8 cellular contexts compared by ENCODE assay signal in genomic region chr19:41940443-41941409, GRCh38. TPM values are rescaled to one million over a fixed set of nuclear protein-coding genes. Genes with fewer than 3 reads are reported as not detected.
DNase-seq lines count a peak whose midpoint lies in the region; ATAC-seq and TF ChIP-seq lines count a peak whose summit lies in the region.

No MANE protein-coding gene starts in this region.

- H3K9me3 Mint-ChIP-seq in CD14-positive monocyte (peaks cover 0 to 9% (median 4%) of the 10 kb centered on the region in 7 donors), nephron (peaks cover 3% of the 10 kb centered on the region)

- H3K4me3 ChIP-seq in Karpas-422 (ENCODE audit: low read length) (peak overlapping the region; percentile 86), cardiac fibroblast (replicated peaks in 1 of 2; ENCODE audit: low read depth in 2 of 2, low read length in 2 of 2) (peak overlapping the region; percentile 49 to 50)

- no peak for DNase-seq in CD14-positive monocyte (ENCODE audit: low spot score)
- no peak for DNase-seq in Karpas-422
- no peak for DNase-seq in cardiac fibroblast (ENCODE audit: low read depth in 2 of 2)
- DNase-seq in AG08395 (ENCODE audit: low spot score) = no peak
- DNase-seq in MV-4-11 (lab: John Stamatoyannopoulos, UW) = no peak

- H3K9ac ChIP-seq in Karpas-422 (ENCODE audit: low read length) = peak overlapping the region; percentile 99

- H4K20me1 ChIP-seq in Karpas-422 (ENCODE audit: insufficient read depth, low read depth, low read length) = no peaks in the 10 kb centered on the region

- H3K4me2 ChIP-seq in Karpas-422 (ENCODE audit: low read depth, low read length, poor library complexity, severe bottlenecking) = peak overlapping the region; percentile 93

- no peaks in the 10 kb centered on the region for H3K36me3 ChIP-seq in Karpas-422 (ENCODE audit: insufficient read depth, low read length)

- peaks cover 78% of the 10 kb centered on the region for H3K4me1 ChIP-seq in Karpas-422 (ENCODE audit: low read length)

- H3K36me3 Mint-ChIP-seq in CD14-positive monocyte (peaks cover 3 to 8% of the 10 kb centered on the region in 2 donors), nephron (ENCODE audit: low read depth) (no peaks in the 10 kb centered on the region)

- no peaks in the 10 kb centered on the region for H3K27me3 ChIP-seq in Karpas-422 (ENCODE audit: low read length)

- H3K27ac Mint-ChIP-seq in CD14-positive monocyte (peak overlapping the region in 1 of 7 donors; percentile 15), nephron (peak overlapping the region; percentile 52 to 66 (median 66))

- no peaks in the 10 kb centered on the region for H3K9me2 ChIP-seq in Karpas-422 (replicated peaks; ENCODE audit: insufficient read depth, low read length)

- intact Hi-C loops in CD14-positive monocyte (cut with micrococcal nuclease) = no loop called here

- H3K9me3 ChIP-seq in Karpas-422 (ENCODE audit: low read length) = no peaks in the 10 kb centered on the region

- peaks cover 13% of the 10 kb centered on the region for H3K4me1 Mint-ChIP-seq in CD14-positive monocyte
- peaks cover 10% of the 10 kb centered on the region for H3K4me1 Mint-ChIP-seq in nephron

- ATAC-seq in HG03520 (IDR thresholded peaks at IDR 0.05; ENCODE audit: unreplicated experiment) (no peak), GM19328 (IDR thresholded peaks at IDR 0.05; ENCODE audit: unreplicated experiment) (no peak)

- H3K27ac ChIP-seq in Karpas-422 (ENCODE audit: low read length) = peak overlapping the region; percentile 95

- H2AFZ ChIP-seq in Karpas-422 (ENCODE audit: low read length) = peak overlapping the region; percentile 52; the same call in 1 of the 2 replicates

- H3K4me3 Mint-ChIP-seq in CD14-positive monocyte (peak overlapping the region; percentile 70 to 90), nephron (peak overlapping the region; percentile 88 to 90 (median 89))

- peaks cover 45 to 75% (median 52%) of the 10 kb centered on the region in 3 donors for H3K27me3 Mint-ChIP-seq in CD14-positive monocyte (ENCODE audit: low read depth in 3 of 3)
- H3K27me3 Mint-ChIP-seq in nephron (ENCODE audit: low read depth) = peaks cover 50% of the 10 kb centered on the region

- TF ChIP-seq CTCF in CD14-positive monocyte (IDR thresholded peaks at IDR 0.05) (no peak), cardiac fibroblast (IDR thresholded peaks at IDR 0.05; ENCODE audit: low read depth, low read length) (no peak), nephron (IDR thresholded peaks at IDR 0.05; ENCODE audit: unreplicated experiment in 3 of 3) (no peak)

- H3K79me2 ChIP-seq in Karpas-422 (ENCODE audit: low read length) = no peaks in the 10 kb centered on the region

RNA-seq across cellular contexts. Expression of gene ERFL, which starts 12.5 kb away (rescaled TPM):
- not detected for polyA plus RNA-seq in CD14-positive monocyte
- 3.8 and 5.5 TPM in 2 replicates for total RNA-seq in Karpas-422 (2014; rRNA removed; shearing (Covaris generic); ENCODE audit: low replicate concordance)

RNA-seq across cellular contexts. Expression of gene RABAC1, which starts 18.4 kb away (rescaled TPM):
- polyA plus RNA-seq in CD14-positive monocyte = 100 to 1,000 TPM; 202 to 234 TPM
- 270 and 367 TPM in 2 replicates for total RNA-seq in Karpas-422 (2014; rRNA removed; shearing (Covaris generic); ENCODE audit: low replicate concordance)

RNA-seq across cellular contexts. Expression of gene ATP1A3, which starts 53.3 kb away (rescaled TPM):
- under 1 TPM in 1 of 2 donors, not detected in 1; 0.10 TPM for polyA plus RNA-seq in CD14-positive monocyte
- 22.4 and 26.6 TPM in 2 replicates for total RNA-seq in Karpas-422 (2014; rRNA removed; shearing (Covaris generic); ENCODE audit: low replicate concordance)

RNA-seq across cellular contexts. Expression of gene ARHGEF1, which starts 57.7 kb away (rescaled TPM):
- 10 to 100 TPM; 82.8 to 95.5 TPM for polyA plus RNA-seq in CD14-positive monocyte
- total RNA-seq in Karpas-422 (2014; rRNA removed; shearing (Covaris generic); ENCODE audit: low replicate concordance) = 136 and 137 TPM in 2 replicates
